19 cellular contexts compared by ENCODE assay signal in genomic region chr12:58378038-58378437, GRCh38.
DNase-seq lines count a peak whose midpoint lies in the region; ATAC-seq and TF ChIP-seq lines count a peak whose summit lies in the region.
"Had no signal": no experiment of that assay in that cellular context is flagged by ENCODE, and none has a peak within 500 bp of the region (broad histone marks: within the 10 kb centered on the region; RNA-seq: fewer than 3 reads in every experiment).

No MANE protein-coding gene starts in this region.

- H3K14ac ChIP-seq in IMR-90 (replicated peaks; ENCODE audit: low read depth, low read length), result no peak overlapping the region

- no peaks in the 10 kb centered on the region for H3K9me1 ChIP-seq in IMR-90 (ENCODE audit: insufficient read depth, low read length)

- no peak overlapping the region for H3K4ac ChIP-seq in IMR-90 (ENCODE audit: low read depth, low read length)

- no peak overlapping the region for H3K18ac ChIP-seq in IMR-90 (ENCODE audit: low read depth, low read length)

- no peak overlapping the region for H2AK5ac ChIP-seq in IMR-90 (ENCODE audit: low read depth, low read length)

- H3K9ac ChIP-seq in IMR-90 (ENCODE audit: low read depth, low read length) (no peak overlapping the region), colonic mucosa (ENCODE audit: low read depth in 2 of 2, low read length in 2 of 2) (no peak overlapping the region)
- H3K9ac ChIP-seq: BLaER1 treated with 17β-estradiol and CSF1 and Interleukin-3, amounts not matched to agents 10 nM and 100 nM; KMS-11 had no signal

- H2BK120ac ChIP-seq in IMR-90 (ENCODE audit: low read depth, low read length), result no peak overlapping the region

- DNase-seq in IMR-90 (no peak), cardiac fibroblast (ENCODE audit: low read depth in 2 of 2) (peak; percentile 64), fibroblast of the aortic adventitia (ENCODE audit: low read depth) (peak; percentile 87), globus pallidus (ENCODE audit: low spot score) (no peak), ACHN (no peak), colonic mucosa (no peak), NCI-H524 treated with DMSO at 0.1 percent for 48 hours (lab: John Stamatoyannopoulos, UW) (no peak)
- DNase-seq: CD4-positive, alpha-beta memory T cell; DND-41; NCI-H1694; NCI-H2081 treated with DMSO at 0.1 percent for 48 hours; NCI-H2171 treated with DMSO at 0.1 percent for 48 hours; NCI-H526; Peyer's patch; SJCRH30 had no signal

- no peaks in the 10 kb centered on the region for H3K4me1 ChIP-seq in IMR-90 (ENCODE audit: control insufficient read depth, insufficient read depth, low read length)
- no peaks in the 10 kb centered on the region for H3K4me1 ChIP-seq in colonic mucosa
- H3K4me1 ChIP-seq: BLaER1 treated with 17β-estradiol and CSF1 and Interleukin-3, amounts not matched to agents 10 nM and 100 nM; HAP-1; Peyer's patch; SJCRH30 had no signal

- in situ Hi-C loops in IMR-90 (cut with MboI; ENCODE audit: low sequenced_read_pairs), result no loop called here
- in situ Hi-C loops in ACHN (cut with HindIII; ENCODE audit: low pct_ligation_motif_present, low pct_unique_long_range_greater_than_20kb, low sequenced_read_pairs), result no loop called here

- intact Hi-C loops in IMR-90 (cut with micrococcal nuclease), result no loop called here
- intact Hi-C loops in colonic mucosa (cut with DNase I), result no loop called here

- H3K27ac ChIP-seq in IMR-90 (ENCODE audit: insufficient read depth, low read length) (no peak overlapping the region), colonic mucosa (no peak overlapping the region)
- H3K27ac ChIP-seq: BLaER1 treated with 17β-estradiol and CSF1 and Interleukin-3, amounts not matched to agents 10 nM and 100 nM; KMS-11; Peyer's patch; SJCRH30 had no signal

- no peak overlapping the region for H2AK9ac ChIP-seq in IMR-90 (replicated peaks; ENCODE audit: low read depth, low read length, poor library complexity)

- no peaks in the 10 kb centered on the region for H4K20me1 ChIP-seq in IMR-90 (ENCODE audit: insufficient read depth, low read length)
- H4K20me1 ChIP-seq: BLaER1 treated with 17β-estradiol and CSF1 and Interleukin-3, amounts not matched to agents 10 nM and 100 nM had no signal

- no peaks in the 10 kb centered on the region for H3K36me3 ChIP-seq in IMR-90 (ENCODE audit: control insufficient read depth, insufficient read depth, low read length)
- H3K36me3 ChIP-seq in colonic mucosa, result no peaks in the 10 kb centered on the region
- H3K36me3 ChIP-seq: BLaER1 treated with 17β-estradiol and CSF1 and Interleukin-3, amounts not matched to agents 10 nM and 100 nM; HAP-1; Peyer's patch; SJCRH30 had no signal

- H2BK5ac ChIP-seq in IMR-90 (ENCODE audit: low read depth, low read length, poor library complexity, severe bottlenecking), result no peak overlapping the region

- BruUV-seq in IMR-90 (replicated peaks; lab: Mats Ljungman, UMichigan), result no TSS peak

- TF ChIP-seq POLR2A in IMR-90 (IDR thresholded peaks at IDR 0.05; ENCODE audit: low read depth, low read length), result no peak

- H3K79me1 ChIP-seq in IMR-90 (ENCODE audit: low read depth in 1 of 2, low read length in 2 of 2), result no peaks in the 10 kb centered on the region

- ATAC-seq in IMR-90 (ENCODE audit: low read depth), result no peak
- ATAC-seq: GM23338 had no signal

- TF ChIP-seq CTCF in IMR-90 (conservative IDR thresholded peaks at IDR 0.05; ENCODE audit: low read depth, low read length) (no peak), cardiac fibroblast (IDR thresholded peaks at IDR 0.05; ENCODE audit: low read depth, low read length) (no peak), fibroblast of the aortic adventitia (IDR thresholded peaks at IDR 0.05; ENCODE audit: insufficient read depth, low read length) (no peak), colonic mucosa (IDR thresholded peaks at IDR 0.05) (no peak)

- H3K4me2 ChIP-seq in IMR-90 (ENCODE audit: low read depth, low read length), result no peak overlapping the region
- H3K4me2 ChIP-seq: BLaER1 treated with 17β-estradiol and CSF1 and Interleukin-3, amounts not matched to agents 10 nM and 100 nM; GM23338; KMS-11 had no signal

- no peak overlapping the region for H3K4me3 ChIP-seq in IMR-90 (ENCODE audit: insufficient read depth, low read depth, low read length)
- no peak overlapping the region for H3K4me3 ChIP-seq in cardiac fibroblast (replicated peaks in 1 of 2; ENCODE audit: low read depth in 2 of 2, low read length in 2 of 2)
- H3K4me3 ChIP-seq in fibroblast of the aortic adventitia (ENCODE audit: low read depth, low read length), result no peak overlapping the region
- no peak overlapping the region for H3K4me3 ChIP-seq in colonic mucosa
- H3K4me3 ChIP-seq: BLaER1 treated with 17β-estradiol and CSF1 and Interleukin-3, amounts not matched to agents 10 nM and 100 nM; GM23338; HAP-1; Peyer's patch; SJCRH30 had no signal

- H4K5ac ChIP-seq in IMR-90 (ENCODE audit: low read depth, low read length), result no peak overlapping the region

- no peak overlapping the region for H4K91ac ChIP-seq in IMR-90 (ENCODE audit: insufficient read depth, low read depth, low read length)

- CTCF ChIA-PET in IMR-90 (lab: Yijun Ruan, JAX), result interaction anchor here (1.2 to 1.4 kb wide), 2 partner anchors 11 to 13 kb away, joined by 3 to 4 read pairs; no protein-coding TSS in a partner anchor

- H3K9me3 ChIP-seq in IMR-90 (ENCODE audit: control insufficient read depth, insufficient read depth, low read length) (no peaks in the 10 kb centered on the region), colonic mucosa (no peaks in the 10 kb centered on the region)
- H3K9me3 ChIP-seq: HAP-1, Peyer's patch, SJCRH30 had no signal

- no peak for TF ChIP-seq RAD21 in IMR-90 (IDR thresholded peaks at IDR 0.05; ENCODE audit: low read length)

- no peak overlapping the region for H3K56ac ChIP-seq in IMR-90 (ENCODE audit: extremely low read depth, insufficient read depth, low read length)

- no peak overlapping the region for H3K23ac ChIP-seq in IMR-90 (ENCODE audit: low read depth, low read length)

- WGBS in IMR-90 (ENCODE audit: extremely low coverage in 2 of 2, insufficient read length in 1 of 2), 2 experiments, result no CpG with 5 or more reads among the region's 2 CpGs

- POLR2A ChIA-PET in IMR-90 (lab: Charles Lee; ENCODE audit: unreplicated experiment), result no interaction called here

- no peaks in the 10 kb centered on the region for H3K27me3 ChIP-seq in IMR-90 (ENCODE audit: control insufficient read depth, insufficient read depth, low read length)
- no peaks in the 10 kb centered on the region for H3K27me3 ChIP-seq in colonic mucosa
- H3K27me3 ChIP-seq: BLaER1 treated with 17β-estradiol and CSF1 and Interleukin-3, amounts not matched to agents 10 nM and 100 nM; Peyer's patch had no signal

- dilution Hi-C loops in IMR-90 (cut with HindIII; ENCODE audit: low sequenced_read_pairs, unreplicated experiment), result no loop called here

- no peak overlapping the region for H4K8ac ChIP-seq in IMR-90 (ENCODE audit: low read depth in 2 of 2, low read length in 2 of 2)

- H2AFZ ChIP-seq in IMR-90 (replicated peaks; ENCODE audit: low read length, poor library complexity), result no peak overlapping the region

- no peak overlapping the region for H2BK20ac ChIP-seq in IMR-90 (ENCODE audit: low read depth, low read length)

- H2BK15ac ChIP-seq in IMR-90 (ENCODE audit: low read depth, low read length), result no peak overlapping the region

TF ChIP-seq in IMR-90, 13 proteins besides CTCF, POLR2A, EP300 and RAD21:
- TF ChIP-seq ELK1 (IDR thresholded peaks at IDR 0.05; ENCODE audit: borderline replicate concordance, low read depth, low read length) (no peak), CEBPB (IDR thresholded peaks at IDR 0.05; ENCODE audit: low read depth, low read length) (peak; percentile 45; the same call in 1 of the 2 replicates)

Comparison
In these comparisons a context has a peak if more than half of its experiments do, and no peak if none do; other contexts are left out.
1. DNase-seq: peak in cardiac fibroblast (2 of 2) and fibroblast of the aortic adventitia (single experiment); none in IMR-90 (single experiment), globus pallidus (single experiment), ACHN (single experiment), colonic mucosa (single experiment) and NCI-H524 treated with DMSO at 0.1 percent for 48 hours (single experiment).